Comparison of ENCODE assay signal across 10 cellular contexts in genomic region chr17:17269926-17270773, GRCh38. TPM values are rescaled to one million over a fixed set of nuclear protein-coding genes. Genes with fewer than 3 reads are reported as not detected.
A peak's percentile ranks its signal among the peaks of the same experiment; 100 is the strongest.
DNase-seq lines count a peak whose midpoint lies in the region; ATAC-seq and TF ChIP-seq lines count a peak whose summit lies in the region.
"Had no signal": no experiment of that assay in that cellular context is flagged by ENCODE, and none has a peak within 500 bp of the region (broad histone marks: within the 10 kb centered on the region; RNA-seq: fewer than 3 reads in every experiment).

No MANE protein-coding gene starts in this region.

- H3K4me1 ChIP-seq in left ventricle myocardium inferior = peaks cover 5% of the 10 kb centered on the region

- ATAC-seq in natural killer cell (no peak), HG03460 (IDR thresholded peaks at IDR 0.05; ENCODE audit: unreplicated experiment) (no peak)
- ATAC-seq in natural killer cell treated with Interleukin-12 subunit alpha and Interleukin-12 subunit beta and Interleukin-15 and Interleukin-18, amount 100 ng/mL, for 72 hours = no peak
- ATAC-seq in stimulated activated effector memory CD8-positive, alpha-beta T cell treated with anti-CD3 and anti-CD28 coated beads, Interleukin-12 subunit alpha, Interleukin-12 subunit beta, amount 100 ng/mL, for 72 hours = no peak

- H3K36me3 ChIP-seq in left ventricle myocardium inferior = peaks cover 94% of the 10 kb centered on the region

- no peak overlapping the region for H3K27ac ChIP-seq in left ventricle myocardium inferior (replicated peaks)

- no peak for DNase-seq in natural killer cell
- no peak for DNase-seq in natural killer cell treated with Interleukin-12 subunit alpha and Interleukin-12 subunit beta and Interleukin-15 and Interleukin-18, amount 100 ng/mL, for 72 hours (ENCODE audit: low spot score)
- peak; percentile 9 for DNase-seq in T-helper 9 cell
- no peak for DNase-seq in epithelial cell of proximal tubule (ENCODE audit: low read depth)
- no peak for DNase-seq in type B pancreatic cell (ENCODE audit: extremely low spot score, unreplicated experiment)
- no peak for DNase-seq in left ventricle myocardium inferior
- DNase-seq in stimulated activated effector memory CD8-positive, alpha-beta T cell treated with anti-CD3 and anti-CD28 coated beads, Interleukin-12 subunit alpha, Interleukin-12 subunit beta, amount 100 ng/mL, for 72 hours (ENCODE audit: low spot score in 2 of 2) = no peak
- DNase-seq: effector CD8-positive, alpha-beta T cell; NCI-H748 treated with DMSO at 0.1 percent for 48 hours had no signal

- H3K4me1 Mint-ChIP-seq in natural killer cell (no peaks in the 10 kb centered on the region), type B pancreatic cell (ENCODE audit: unreplicated experiment) (no peaks in the 10 kb centered on the region)
- peaks cover 0 to 2% of the 10 kb centered on the region in 2 donors for H3K4me1 Mint-ChIP-seq in natural killer cell treated with Interleukin-12 subunit alpha and Interleukin-12 subunit beta and Interleukin-15 and Interleukin-18, amount 100 ng/mL, for 72 hours (ENCODE audit: low read depth in 2 of 2)
- no peaks in the 10 kb centered on the region for H3K4me1 Mint-ChIP-seq in stimulated activated effector memory CD8-positive, alpha-beta T cell treated with anti-CD3 and anti-CD28 coated beads, Interleukin-12 subunit alpha, Interleukin-12 subunit beta, amount 100 ng/mL, for 72 hours

- H3K27me3 Mint-ChIP-seq in natural killer cell (ENCODE audit: low read depth in 2 of 2) (no peaks in the 10 kb centered on the region), type B pancreatic cell (no peaks in the 10 kb centered on the region)
- H3K27me3 Mint-ChIP-seq in natural killer cell treated with Interleukin-12 subunit alpha and Interleukin-12 subunit beta and Interleukin-15 and Interleukin-18, amount 100 ng/mL, for 72 hours = no peaks in the 10 kb centered on the region

- intact Hi-C loops in natural killer cell (cut with micrococcal nuclease) = loop anchor here (5.0 kb wide), 1 partner anchor 42 kb away; no protein-coding TSS in a partner anchor
- intact Hi-C loops in left ventricle myocardium inferior (cut with micrococcal nuclease) = no loop called here

- H3K9me3 Mint-ChIP-seq in natural killer cell = no peaks in the 10 kb centered on the region
- no peaks in the 10 kb centered on the region for H3K9me3 Mint-ChIP-seq in natural killer cell treated with Interleukin-12 subunit alpha and Interleukin-12 subunit beta and Interleukin-15 and Interleukin-18, amount 100 ng/mL, for 72 hours
- H3K9me3 Mint-ChIP-seq in type B pancreatic cell = no peaks in the 10 kb centered on the region
- no peaks in the 10 kb centered on the region for H3K9me3 Mint-ChIP-seq in stimulated activated effector memory CD8-positive, alpha-beta T cell treated with anti-CD3 and anti-CD28 coated beads, Interleukin-12 subunit alpha, Interleukin-12 subunit beta, amount 100 ng/mL, for 72 hours

- no peak overlapping the region for H3K4me3 ChIP-seq in epithelial cell of proximal tubule (ENCODE audit: low read depth, low read length)
- no peak overlapping the region for H3K4me3 ChIP-seq in left ventricle myocardium inferior

- H3K4me3 Mint-ChIP-seq in natural killer cell (no peak overlapping the region), type B pancreatic cell (no peak overlapping the region)
- no peak overlapping the region for H3K4me3 Mint-ChIP-seq in natural killer cell treated with Interleukin-12 subunit alpha and Interleukin-12 subunit beta and Interleukin-15 and Interleukin-18, amount 100 ng/mL, for 72 hours
- no peak overlapping the region for H3K4me3 Mint-ChIP-seq in stimulated activated effector memory CD8-positive, alpha-beta T cell treated with anti-CD3 and anti-CD28 coated beads, Interleukin-12 subunit alpha, Interleukin-12 subunit beta, amount 100 ng/mL, for 72 hours

- no peaks in the 10 kb centered on the region for H3K27me3 ChIP-seq in left ventricle myocardium inferior (ENCODE audit: low read depth)

- H3K36me3 Mint-ChIP-seq in natural killer cell (no peaks in the 10 kb centered on the region), type B pancreatic cell (peaks cover 20% of the 10 kb centered on the region)
- H3K36me3 Mint-ChIP-seq in natural killer cell treated with Interleukin-12 subunit alpha and Interleukin-12 subunit beta and Interleukin-15 and Interleukin-18, amount 100 ng/mL, for 72 hours = peaks cover 14% of the 10 kb centered on the region
- H3K36me3 Mint-ChIP-seq in stimulated activated effector memory CD8-positive, alpha-beta T cell treated with anti-CD3 and anti-CD28 coated beads, Interleukin-12 subunit alpha, Interleukin-12 subunit beta, amount 100 ng/mL, for 72 hours = peaks cover 100% of the 10 kb centered on the region

- peak; percentile 37 for TF ChIP-seq CTCF in natural killer cell (IDR thresholded peaks at IDR 0.05)
- TF ChIP-seq CTCF in epithelial cell of proximal tubule (conservative IDR thresholded peaks at IDR 0.05; ENCODE audit: low read depth, low read length) = peak; percentile 55
- TF ChIP-seq CTCF in type B pancreatic cell (conservative IDR thresholded peaks at IDR 0.05) = peak; percentile 62
- TF ChIP-seq CTCF in left ventricle myocardium inferior (IDR thresholded peaks at IDR 0.05; ENCODE audit: borderline replicate concordance) = no peak

- peak overlapping the region in 1 of 2 donors; percentile 6 for H3K27ac Mint-ChIP-seq in natural killer cell
- H3K27ac Mint-ChIP-seq in natural killer cell treated with Interleukin-12 subunit alpha and Interleukin-12 subunit beta and Interleukin-15 and Interleukin-18, amount 100 ng/mL, for 72 hours = no peak overlapping the region
- no peak overlapping the region for H3K27ac Mint-ChIP-seq in type B pancreatic cell
- H3K27ac Mint-ChIP-seq in stimulated activated effector memory CD8-positive, alpha-beta T cell treated with anti-CD3 and anti-CD28 coated beads, Interleukin-12 subunit alpha, Interleukin-12 subunit beta, amount 100 ng/mL, for 72 hours = no peak overlapping the region

- no peaks in the 10 kb centered on the region for H3K9me3 ChIP-seq in left ventricle myocardium inferior (replicated peaks)

RNA-seq across cellular contexts. Expression of gene COPS3, which starts 10.9 kb away (rescaled TPM):
- total RNA-seq in natural killer cell (100 to 1,000 TPM; 101 to 115 (median 102) TPM), epithelial cell of proximal tubule (75.6 and 138 TPM in 2 replicates), type B pancreatic cell (ENCODE audit: low replicate concordance) (59.0 and 63.1 TPM in 2 replicates), left ventricle myocardium inferior (74.2 TPM)
- 100 to 1,000 TPM in 1 of 2 donors, 10 to 100 TPM in 1; 85.4 to 130 TPM for total RNA-seq in natural killer cell treated with Interleukin-12 subunit alpha and Interleukin-12 subunit beta and Interleukin-15 and Interleukin-18, amount 100 ng/mL, for 72 hours

RNA-seq across cellular contexts. Expression of gene NT5M, which starts 33.0 kb away (rescaled TPM):
- total RNA-seq in natural killer cell (1 to 10 TPM; 3.5 to 4.4 (median 4.1) TPM), epithelial cell of proximal tubule (4.2 and 38.7 TPM in 2 replicates), type B pancreatic cell (ENCODE audit: low replicate concordance) (0.90 and 5.9 TPM in 2 replicates), left ventricle myocardium inferior (11.2 TPM)
- total RNA-seq in natural killer cell treated with Interleukin-12 subunit alpha and Interleukin-12 subunit beta and Interleukin-15 and Interleukin-18, amount 100 ng/mL, for 72 hours = 1 to 10 TPM; 2.0 to 4.5 TPM

RNA-seq across cellular contexts. Expression of gene FLCN, which starts 33.2 kb away (rescaled TPM):
- 10 to 100 TPM; 26.7 to 43.6 (median 33.8) TPM for total RNA-seq in natural killer cell
- 10 to 100 TPM; 41.2 to 43.8 TPM for total RNA-seq in natural killer cell treated with Interleukin-12 subunit alpha and Interleukin-12 subunit beta and Interleukin-15 and Interleukin-18, amount 100 ng/mL, for 72 hours
- 16.7 and 21.0 TPM in 2 replicates for total RNA-seq in epithelial cell of proximal tubule
- total RNA-seq in type B pancreatic cell (ENCODE audit: low replicate concordance) = 55.8 and 60.9 TPM in 2 replicates
- 46.6 TPM for total RNA-seq in left ventricle myocardium inferior
